ENCODE assay signal across 1 cellular context in the genomic region with DNA sequence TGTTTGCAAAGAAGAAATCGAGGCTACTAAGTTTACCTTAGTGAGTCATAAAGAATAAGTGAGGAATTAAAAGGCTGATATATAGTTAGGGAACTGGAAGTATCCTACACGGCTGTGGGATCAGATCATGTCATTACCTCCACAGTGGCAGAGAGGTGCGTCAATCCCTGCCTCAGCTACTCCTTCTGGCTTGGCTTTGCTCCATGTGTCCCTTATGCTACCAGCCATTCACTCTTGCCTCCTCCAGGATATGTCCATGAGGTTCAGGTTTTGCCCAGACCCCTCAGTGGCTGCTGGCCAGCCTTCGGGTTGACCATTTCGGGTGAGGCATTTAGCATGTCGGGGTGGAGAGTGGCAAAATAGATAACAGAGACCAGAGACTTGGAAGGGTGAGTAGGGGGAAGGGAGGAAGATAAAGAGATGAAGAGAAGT.
TF ChIP-seq lines count a peak whose summit lies in the region.

No MANE protein-coding gene starts in this region.

TF ChIP-seq in K562, 482 proteins besides CTCF, POLR2A, EP300 and RAD21 (continued from another document and continues in another):
- TF ChIP-seq, protein P1, sequence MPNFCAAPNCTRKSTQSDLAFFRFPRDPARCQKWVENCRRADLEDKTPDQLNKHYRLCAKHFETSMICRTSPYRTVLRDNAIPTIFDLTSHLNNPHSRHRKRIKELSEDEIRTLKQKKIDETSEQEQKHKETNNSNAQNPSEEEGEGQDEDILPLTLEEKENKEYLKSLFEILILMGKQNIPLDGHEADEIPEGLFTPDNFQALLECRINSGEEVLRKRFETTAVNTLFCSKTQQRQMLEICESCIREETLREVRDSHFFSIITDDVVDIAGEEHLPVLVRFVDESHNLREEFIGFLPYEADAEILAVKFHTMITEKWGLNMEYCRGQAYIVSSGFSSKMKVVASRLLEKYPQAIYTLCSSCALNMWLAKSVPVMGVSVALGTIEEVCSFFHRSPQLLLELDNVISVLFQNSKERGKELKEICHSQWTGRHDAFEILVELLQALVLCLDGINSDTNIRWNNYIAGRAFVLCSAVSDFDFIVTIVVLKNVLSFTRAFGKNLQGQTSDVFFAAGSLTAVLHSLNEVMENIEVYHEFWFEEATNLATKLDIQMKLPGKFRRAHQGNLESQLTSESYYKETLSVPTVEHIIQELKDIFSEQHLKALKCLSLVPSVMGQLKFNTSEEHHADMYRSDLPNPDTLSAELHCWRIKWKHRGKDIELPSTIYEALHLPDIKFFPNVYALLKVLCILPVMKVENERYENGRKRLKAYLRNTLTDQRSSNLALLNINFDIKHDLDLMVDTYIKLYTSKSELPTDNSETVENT (CRISPR knock-in tag; IDR thresholded peaks at IDR 0.05) = no peak
- TF ChIP-seq TEAD1 (CRISPR knock-in tag; IDR thresholded peaks at IDR 0.05) (0 out of 4 replicates have a peak, but pooled peaks of 1 of the 2 experiments have one; percentile 36), ZNF408 (CRISPR knock-in tag; IDR thresholded peaks at IDR 0.05; ENCODE audit: low read depth) (no peak), KDM5B (IDR thresholded peaks at IDR 0.05; ENCODE audit: insufficient replicate concordance, low read depth, low read length) (no peak), TAF7 (tag; IDR thresholded peaks at IDR 0.05) (no peak), ZNF830 (CRISPR knock-in tag; IDR thresholded peaks at IDR 0.05) (no peak), OTX1 (CRISPR knock-in tag; IDR thresholded peaks at IDR 0.05) (0 out of 2 replicates have a peak, but pooled peaks have one; percentile 25), NCOR1 (IDR thresholded peaks at IDR 0.05) (peak; percentile 65; the same call in 1 of the 2 replicates), CTBP1 (IDR thresholded peaks at IDR 0.05; ENCODE audit: borderline replicate concordance) (0 out of 2 replicates have a peak, but pooled peaks have one; percentile 55), ZNF311 (CRISPR knock-in tag; IDR thresholded peaks at IDR 0.05) (peak; percentile 67), ZNF253 (CRISPR knock-in tag; conservative IDR thresholded peaks at IDR 0.05) (no peak), DACH1 (IDR thresholded peaks at IDR 0.05; ENCODE audit: partially characterized antibody) (no peak), SMARCE1 (IDR thresholded peaks at IDR 0.05) (peak; percentile 67), SMAD4 (CRISPR knock-in tag; conservative IDR thresholded peaks at IDR 0.05) (0 out of 2 replicates have a peak, but pooled peaks have one; percentile 40), RCOR1 (IDR thresholded peaks at IDR 0.05; ENCODE audit: borderline replicate concordance in 1 of 2, low read depth in 2 of 2, low read length in 2 of 2) (peak in 1 of 2 experiments; percentile 21; a peak in 1 of 4 replicates), MECOM (CRISPR knock-in tag; IDR thresholded peaks at IDR 0.05) (0 out of 2 replicates have a peak, but pooled peaks have one; percentile 9), ETV5 (CRISPR knock-in tag; IDR thresholded peaks at IDR 0.05; ENCODE audit: low read depth) (no peak), TAL1 (IDR thresholded peaks at IDR 0.05) (peak; percentile 47), ZBTB7A (IDR thresholded peaks at IDR 0.05; ENCODE audit: borderline replicate concordance, control insufficient read depth, low read depth, low read length) (no peak), SMARCA4 (IDR thresholded peaks at IDR 0.05) (peak; percentile 68; the same call in 1 of the 2 replicates), SRSF1 (IDR thresholded peaks at IDR 0.05; ENCODE audit: low read depth, low read length) (no peak), ETV6 (IDR thresholded peaks at IDR 0.05; ENCODE audit: borderline replicate concordance in 1 of 2, low read depth in 2 of 2, low read length in 1 of 2) (no peak), ETV6 (CRISPR knock-in tag; IDR thresholded peaks at IDR 0.05; ENCODE audit: borderline replicate concordance) (no peak), SRSF3 (IDR thresholded peaks at IDR 0.05; ENCODE audit: insufficient read depth, low read length) (no peak), NBN (IDR thresholded peaks at IDR 0.05; ENCODE audit: low read depth) (0 out of 2 replicates have a peak, but pooled peaks have one; percentile 35), ADNP (tag; IDR thresholded peaks at IDR 0.05) (no peak), ZNF239 (CRISPR knock-in tag; IDR thresholded peaks at IDR 0.05) (no peak; the same call in 1 of the 2 replicates), ZKSCAN3 (CRISPR knock-in tag; IDR thresholded peaks at IDR 0.05) (no peak), TAF1 (IDR thresholded peaks at IDR 0.05; ENCODE audit: control insufficient read depth, extremely low read depth, insufficient read depth, low read length, severe bottlenecking) (no peak), ZNF668 (CRISPR knock-in tag; IDR thresholded peaks at IDR 0.05) (peak; percentile 66; the same call in 1 of the 2 replicates), ZNF583 (CRISPR knock-in tag; IDR thresholded peaks at IDR 0.05) (0 out of 2 replicates have a peak, but pooled peaks have one; percentile 69), NFE2L1 (tag; IDR thresholded peaks at IDR 0.05; ENCODE audit: borderline replicate concordance, low read depth) (peak; percentile 13; the same call in 1 of the 2 replicates), ZNF551 (CRISPR knock-in tag; IDR thresholded peaks at IDR 0.05) (no peak), CHD1 (IDR thresholded peaks at IDR 0.05; ENCODE audit: low read length) (no peak), CBX1 (IDR thresholded peaks at IDR 0.05; ENCODE audit: low read depth) (no peak), JUND (IDR thresholded peaks at IDR 0.05; ENCODE audit: borderline replicate concordance, low read depth, low read length) (no peak), JUND (tag; IDR thresholded peaks at IDR 0.05; ENCODE audit: borderline replicate concordance, low read depth, low read length) (no peak; the same call in 2 of the 3 replicates), SMAD3 (CRISPR knock-in tag; conservative IDR thresholded peaks at IDR 0.05) (0 out of 2 replicates have a peak, but pooled peaks have one; percentile 20), MCM3 (IDR thresholded peaks at IDR 0.05) (no peak), ZNF584 (CRISPR knock-in tag; IDR thresholded peaks at IDR 0.05; ENCODE audit: low read depth) (no peak), ZNF766 (CRISPR knock-in tag; conservative IDR thresholded peaks at IDR 0.05) (peak; percentile 17; the same call in 1 of the 2 replicates), ZNF197 (CRISPR knock-in tag; IDR thresholded peaks at IDR 0.05; ENCODE audit: low read depth) (no peak), ZNF174 (CRISPR knock-in tag; IDR thresholded peaks at IDR 0.05) (no peak), FIP1L1 (IDR thresholded peaks at IDR 0.05; ENCODE audit: low read depth, low read length, poor library complexity, severe bottlenecking) (no peak), SREBF1 (IDR thresholded peaks at IDR 0.05; ENCODE audit: borderline replicate concordance, low read depth, low read length) (no peak), BCL6 (CRISPR knock-in tag; IDR thresholded peaks at IDR 0.05) (peak; percentile 36; the same call in 1 of the 2 replicates), DPF2 (IDR thresholded peaks at IDR 0.05) (peak; percentile 81)
- TF ChIP-seq, protein P2, sequence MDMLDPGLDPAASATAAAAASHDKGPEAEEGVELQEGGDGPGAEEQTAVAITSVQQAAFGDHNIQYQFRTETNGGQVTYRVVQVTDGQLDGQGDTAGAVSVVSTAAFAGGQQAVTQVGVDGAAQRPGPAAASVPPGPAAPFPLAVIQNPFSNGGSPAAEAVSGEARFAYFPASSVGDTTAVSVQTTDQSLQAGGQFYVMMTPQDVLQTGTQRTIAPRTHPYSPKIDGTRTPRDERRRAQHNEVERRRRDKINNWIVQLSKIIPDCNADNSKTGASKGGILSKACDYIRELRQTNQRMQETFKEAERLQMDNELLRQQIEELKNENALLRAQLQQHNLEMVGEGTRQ (CRISPR knock-in tag; IDR thresholded peaks at IDR 0.05) = no peak
- TF ChIP-seq, protein P3, sequence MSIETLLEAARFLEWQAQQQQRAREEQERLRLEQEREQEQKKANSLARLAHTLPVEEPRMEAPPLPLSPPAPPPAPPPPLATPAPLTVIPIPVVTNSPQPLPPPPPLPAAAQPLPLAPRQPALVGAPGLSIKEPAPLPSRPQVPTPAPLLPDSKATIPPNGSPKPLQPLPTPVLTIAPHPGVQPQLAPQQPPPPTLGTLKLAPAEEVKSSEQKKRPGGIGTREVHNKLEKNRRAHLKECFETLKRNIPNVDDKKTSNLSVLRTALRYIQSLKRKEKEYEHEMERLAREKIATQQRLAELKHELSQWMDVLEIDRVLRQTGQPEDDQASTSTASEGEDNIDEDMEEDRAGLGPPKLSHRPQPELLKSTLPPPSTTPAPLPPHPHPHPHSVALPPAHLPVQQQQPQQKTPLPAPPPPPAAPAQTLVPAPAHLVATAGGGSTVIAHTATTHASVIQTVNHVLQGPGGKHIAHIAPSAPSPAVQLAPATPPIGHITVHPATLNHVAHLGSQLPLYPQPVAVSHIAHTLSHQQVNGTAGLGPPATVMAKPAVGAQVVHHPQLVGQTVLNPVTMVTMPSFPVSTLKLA (conservative IDR thresholded peaks at IDR 0.05) = 0 out of 4 replicates have a peak, but pooled peaks of 1 of the 2 experiments have one; percentile 22
- TF ChIP-seq, protein P4, sequence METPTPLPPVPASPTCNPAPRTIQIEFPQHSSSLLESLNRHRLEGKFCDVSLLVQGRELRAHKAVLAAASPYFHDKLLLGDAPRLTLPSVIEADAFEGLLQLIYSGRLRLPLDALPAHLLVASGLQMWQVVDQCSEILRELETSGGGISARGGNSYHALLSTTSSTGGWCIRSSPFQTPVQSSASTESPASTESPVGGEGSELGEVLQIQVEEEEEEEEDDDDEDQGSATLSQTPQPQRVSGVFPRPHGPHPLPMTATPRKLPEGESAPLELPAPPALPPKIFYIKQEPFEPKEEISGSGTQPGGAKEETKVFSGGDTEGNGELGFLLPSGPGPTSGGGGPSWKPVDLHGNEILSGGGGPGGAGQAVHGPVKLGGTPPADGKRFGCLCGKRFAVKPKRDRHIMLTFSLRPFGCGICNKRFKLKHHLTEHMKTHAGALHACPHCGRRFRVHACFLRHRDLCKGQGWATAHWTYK (CRISPR knock-in tag; IDR thresholded peaks at IDR 0.05) = 0 out of 2 replicates have a peak, but pooled peaks have one; percentile 52
- TF ChIP-seq, protein P5, sequence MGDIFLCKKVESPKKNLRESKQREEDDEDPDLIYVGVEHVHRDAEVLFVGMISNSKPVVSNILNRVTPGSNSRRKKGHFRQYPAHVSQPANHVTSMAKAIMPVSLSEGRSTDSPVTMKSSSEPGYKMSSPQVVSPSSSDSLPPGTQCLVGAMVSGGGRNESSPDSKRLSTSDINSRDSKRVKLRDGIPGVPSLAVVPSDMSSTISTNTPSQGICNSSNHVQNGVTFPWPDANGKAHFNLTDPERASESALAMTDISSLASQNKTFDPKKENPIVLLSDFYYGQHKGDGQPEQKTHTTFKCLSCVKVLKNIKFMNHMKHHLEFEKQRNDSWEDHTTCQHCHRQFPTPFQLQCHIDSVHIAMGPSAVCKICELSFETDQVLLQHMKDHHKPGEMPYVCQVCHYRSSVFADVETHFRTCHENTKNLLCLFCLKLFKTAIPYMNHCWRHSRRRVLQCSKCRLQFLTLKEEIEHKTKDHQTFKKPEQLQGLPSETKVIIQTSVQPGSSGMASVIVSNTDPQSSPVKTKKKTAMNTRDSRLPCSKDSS (IDR thresholded peaks at IDR 0.05; ENCODE audit: low read depth, partially characterized antibody) = no peak
- TF ChIP-seq, protein P6, sequence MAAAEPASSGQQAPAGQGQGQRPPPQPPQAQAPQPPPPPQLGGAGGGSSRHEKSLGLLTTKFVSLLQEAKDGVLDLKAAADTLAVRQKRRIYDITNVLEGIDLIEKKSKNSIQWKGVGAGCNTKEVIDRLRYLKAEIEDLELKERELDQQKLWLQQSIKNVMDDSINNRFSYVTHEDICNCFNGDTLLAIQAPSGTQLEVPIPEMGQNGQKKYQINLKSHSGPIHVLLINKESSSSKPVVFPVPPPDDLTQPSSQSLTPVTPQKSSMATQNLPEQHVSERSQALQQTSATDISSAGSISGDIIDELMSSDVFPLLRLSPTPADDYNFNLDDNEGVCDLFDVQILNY (CRISPR knock-in tag; IDR thresholded peaks at IDR 0.05) = no peak
- TF ChIP-seq, protein P7, sequence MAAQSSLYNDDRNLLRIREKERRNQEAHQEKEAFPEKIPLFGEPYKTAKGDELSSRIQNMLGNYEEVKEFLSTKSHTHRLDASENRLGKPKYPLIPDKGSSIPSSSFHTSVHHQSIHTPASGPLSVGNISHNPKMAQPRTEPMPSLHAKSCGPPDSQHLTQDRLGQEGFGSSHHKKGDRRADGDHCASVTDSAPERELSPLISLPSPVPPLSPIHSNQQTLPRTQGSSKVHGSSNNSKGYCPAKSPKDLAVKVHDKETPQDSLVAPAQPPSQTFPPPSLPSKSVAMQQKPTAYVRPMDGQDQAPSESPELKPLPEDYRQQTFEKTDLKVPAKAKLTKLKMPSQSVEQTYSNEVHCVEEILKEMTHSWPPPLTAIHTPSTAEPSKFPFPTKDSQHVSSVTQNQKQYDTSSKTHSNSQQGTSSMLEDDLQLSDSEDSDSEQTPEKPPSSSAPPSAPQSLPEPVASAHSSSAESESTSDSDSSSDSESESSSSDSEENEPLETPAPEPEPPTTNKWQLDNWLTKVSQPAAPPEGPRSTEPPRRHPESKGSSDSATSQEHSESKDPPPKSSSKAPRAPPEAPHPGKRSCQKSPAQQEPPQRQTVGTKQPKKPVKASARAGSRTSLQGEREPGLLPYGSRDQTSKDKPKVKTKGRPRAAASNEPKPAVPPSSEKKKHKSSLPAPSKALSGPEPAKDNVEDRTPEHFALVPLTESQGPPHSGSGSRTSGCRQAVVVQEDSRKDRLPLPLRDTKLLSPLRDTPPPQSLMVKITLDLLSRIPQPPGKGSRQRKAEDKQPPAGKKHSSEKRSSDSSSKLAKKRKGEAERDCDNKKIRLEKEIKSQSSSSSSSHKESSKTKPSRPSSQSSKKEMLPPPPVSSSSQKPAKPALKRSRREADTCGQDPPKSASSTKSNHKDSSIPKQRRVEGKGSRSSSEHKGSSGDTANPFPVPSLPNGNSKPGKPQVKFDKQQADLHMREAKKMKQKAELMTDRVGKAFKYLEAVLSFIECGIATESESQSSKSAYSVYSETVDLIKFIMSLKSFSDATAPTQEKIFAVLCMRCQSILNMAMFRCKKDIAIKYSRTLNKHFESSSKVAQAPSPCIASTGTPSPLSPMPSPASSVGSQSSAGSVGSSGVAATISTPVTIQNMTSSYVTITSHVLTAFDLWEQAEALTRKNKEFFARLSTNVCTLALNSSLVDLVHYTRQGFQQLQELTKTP (IDR thresholded peaks at IDR 0.05; ENCODE audit: low read depth in 1 of 2, partially characterized antibody in 2 of 2) = no peak
